In the genomic region with DNA sequence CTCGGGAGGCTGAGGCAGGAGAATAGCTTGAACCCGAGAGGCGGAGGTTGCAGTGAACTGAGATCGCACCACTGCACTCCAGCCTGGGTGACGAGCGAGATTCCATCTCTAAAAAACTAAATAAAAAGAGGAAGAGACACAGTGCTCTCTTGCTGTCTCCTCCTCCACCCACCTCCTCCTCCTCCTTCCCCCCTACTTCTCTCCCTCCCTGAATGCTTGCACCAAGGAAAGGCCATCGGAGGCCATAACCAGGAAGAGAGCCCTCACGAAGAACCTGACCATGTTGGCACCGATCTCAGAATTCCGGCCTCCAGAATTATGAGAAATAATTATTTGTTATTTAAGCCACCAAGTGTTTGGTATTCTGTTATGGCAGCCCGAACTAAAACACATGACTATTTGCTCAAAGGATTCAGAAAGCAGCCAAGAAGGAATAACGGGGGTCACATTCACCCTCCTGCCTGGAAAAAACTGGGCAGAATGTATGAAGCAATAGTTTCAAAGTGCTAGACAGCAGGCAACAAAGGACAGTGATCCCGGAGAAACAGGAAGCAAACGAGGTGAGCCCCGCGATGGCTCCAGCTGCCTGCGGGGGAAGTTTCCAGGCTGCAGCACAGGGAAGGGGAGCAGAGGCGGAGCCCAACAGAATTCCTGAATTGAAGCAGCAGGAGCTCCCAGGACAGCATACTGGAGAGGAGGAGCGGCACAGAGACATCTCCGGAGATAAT, we compare ENCODE assay signal across 9 cellular contexts.
DNase-seq lines count a peak whose midpoint lies in the region; ATAC-seq lines count a peak whose summit lies in the region.
"Had no signal": no experiment of that assay in that cellular context is flagged by ENCODE, and none has a peak within 500 bp of the region (broad histone marks: within the 10 kb centered on the region; RNA-seq: fewer than 3 reads in every experiment).

No MANE protein-coding gene starts in this region.

- peaks cover 12% of the 10 kb centered on the region for H3K4me1 ChIP-seq in HUES48 (ENCODE audit: control insufficient read depth, insufficient read depth, low read length)
- peaks cover 10% of the 10 kb centered on the region for H3K4me1 ChIP-seq in adipocyte (ENCODE audit: control insufficient read depth, insufficient read depth, low read length)
- H3K4me1 ChIP-seq in iPS DF 6.9 (ENCODE audit: control insufficient read depth, insufficient read depth, low read length), result no peaks in the 10 kb centered on the region

- ATAC-seq in activated naive CD8-positive, alpha-beta T cell treated with anti-CD3 and anti-CD28 coated beads, Interleukin-2, amount 50 U/mL, for 24 hours, result no peak
- no peak for ATAC-seq in HG02885 (IDR thresholded peaks at IDR 0.05; ENCODE audit: poor library complexity, unreplicated experiment)

- peaks cover 10% of the 10 kb centered on the region for H3K4me1 Mint-ChIP-seq in activated naive CD8-positive, alpha-beta T cell treated with anti-CD3 and anti-CD28 coated beads, Interleukin-2, amount 50 U/mL, for 24 hours

- H3K27ac Mint-ChIP-seq in activated naive CD8-positive, alpha-beta T cell treated with anti-CD3 and anti-CD28 coated beads, Interleukin-2, amount 50 U/mL, for 24 hours, result no peak overlapping the region

- WGBS in iPS DF 6.9 (ENCODE audit: insufficient coverage, insufficient read length), result no CpG with 5 or more reads among the region's 20 CpGs

- H3K27me3 ChIP-seq in HUES48 (ENCODE audit: control insufficient read depth, insufficient read depth, low read length) (no peaks in the 10 kb centered on the region), adipocyte (replicated peaks; ENCODE audit: control insufficient read depth, insufficient read depth, low read length) (no peaks in the 10 kb centered on the region), iPS DF 6.9 (ENCODE audit: control insufficient read depth, insufficient read depth, low read length) (no peaks in the 10 kb centered on the region)

- H3K9ac ChIP-seq in HUES48 (ENCODE audit: low read depth, low read length) (peak overlapping the region; percentile 49; the same call in 1 of the 2 replicates), adipocyte (ENCODE audit: low read length) (peak overlapping the region; percentile 79)
- H3K9ac ChIP-seq: KMS-11 had no signal

- H3K9me3 ChIP-seq in HUES48 (ENCODE audit: control insufficient read depth, insufficient read depth, low read length) (no peaks in the 10 kb centered on the region), adipocyte (ENCODE audit: control insufficient read depth, low read length) (no peaks in the 10 kb centered on the region), iPS DF 6.9 (ENCODE audit: control insufficient read depth, insufficient read depth, low read length) (no peaks in the 10 kb centered on the region)

- no peaks in the 10 kb centered on the region for H3K36me3 Mint-ChIP-seq in activated naive CD8-positive, alpha-beta T cell treated with anti-CD3 and anti-CD28 coated beads, Interleukin-2, amount 50 U/mL, for 24 hours (ENCODE audit: low read depth)

- H3K4me3 ChIP-seq in HUES48 (ENCODE audit: low read depth, low read length) (peak overlapping the region; percentile 50), adipocyte (ENCODE audit: low read length) (peak overlapping the region; percentile 82), iPS DF 6.9 (ENCODE audit: low read length) (no peak overlapping the region; the same call in 1 of the 2 replicates), skeletal muscle cell (ENCODE audit: low read depth, low read length) (peak overlapping the region; percentile 31)

- H3K36me3 ChIP-seq in HUES48 (ENCODE audit: control insufficient read depth, insufficient read depth, low read length), result no peaks in the 10 kb centered on the region
- no peaks in the 10 kb centered on the region for H3K36me3 ChIP-seq in adipocyte (ENCODE audit: control insufficient read depth, insufficient read depth, low read length, severe bottlenecking)
- H3K36me3 ChIP-seq in iPS DF 6.9 (ENCODE audit: control insufficient read depth, insufficient read depth, low read length), result no peaks in the 10 kb centered on the region

- peak; percentile 48 for DNase-seq in adipocyte (ENCODE audit: low read depth)
- peak; percentile 63 for DNase-seq in iPS DF 6.9 (ENCODE audit: low read depth, low spot score)
- no peak for DNase-seq in skeletal muscle cell (ENCODE audit: low read depth)
- DNase-seq in NCI-H446 treated with DMSO at 0.1 percent for 48 hours (lab: John Stamatoyannopoulos, UW), result no peak
- no peak for DNase-seq in NCI-H1105 treated with DMSO at 0.1 percent for 48 hours (lab: John Stamatoyannopoulos, UW)
- no peak for DNase-seq in activated naive CD8-positive, alpha-beta T cell treated with anti-CD3 and anti-CD28 coated beads, Interleukin-2, amount 50 U/mL, for 24 hours

- H3K9me3 Mint-ChIP-seq in activated naive CD8-positive, alpha-beta T cell treated with anti-CD3 and anti-CD28 coated beads, Interleukin-2, amount 50 U/mL, for 24 hours, result no peaks in the 10 kb centered on the region

- H3K27ac ChIP-seq in HUES48 (ENCODE audit: low read depth, low read length), result peak overlapping the region; percentile 72
- no peak overlapping the region for H3K27ac ChIP-seq in iPS DF 6.9 (ENCODE audit: low read length)
- H3K27ac ChIP-seq: KMS-11 had no signal

- no peak overlapping the region for H3K4me3 Mint-ChIP-seq in activated naive CD8-positive, alpha-beta T cell treated with anti-CD3 and anti-CD28 coated beads, Interleukin-2, amount 50 U/mL, for 24 hours

- H3K27me3 Mint-ChIP-seq in activated naive CD8-positive, alpha-beta T cell treated with anti-CD3 and anti-CD28 coated beads, Interleukin-2, amount 50 U/mL, for 24 hours, result peaks cover 7% of the 10 kb centered on the region

Comparison
In these comparisons a context has a peak if more than half of its experiments do, and no peak if none do; other contexts are left out.
1. DNase-seq: peak in adipocyte (single experiment) and iPS DF 6.9 (single experiment); none in skeletal muscle cell (single experiment), NCI-H446 treated with DMSO at 0.1 percent for 48 hours (single experiment), NCI-H1105 treated with DMSO at 0.1 percent for 48 hours (single experiment) and activated naive CD8-positive, alpha-beta T cell treated with anti-CD3 and anti-CD28 coated beads, Interleukin-2, amount 50 U/mL, for 24 hours (single experiment).